1 cellular context compared by ENCODE assay signal in the genomic region with DNA sequence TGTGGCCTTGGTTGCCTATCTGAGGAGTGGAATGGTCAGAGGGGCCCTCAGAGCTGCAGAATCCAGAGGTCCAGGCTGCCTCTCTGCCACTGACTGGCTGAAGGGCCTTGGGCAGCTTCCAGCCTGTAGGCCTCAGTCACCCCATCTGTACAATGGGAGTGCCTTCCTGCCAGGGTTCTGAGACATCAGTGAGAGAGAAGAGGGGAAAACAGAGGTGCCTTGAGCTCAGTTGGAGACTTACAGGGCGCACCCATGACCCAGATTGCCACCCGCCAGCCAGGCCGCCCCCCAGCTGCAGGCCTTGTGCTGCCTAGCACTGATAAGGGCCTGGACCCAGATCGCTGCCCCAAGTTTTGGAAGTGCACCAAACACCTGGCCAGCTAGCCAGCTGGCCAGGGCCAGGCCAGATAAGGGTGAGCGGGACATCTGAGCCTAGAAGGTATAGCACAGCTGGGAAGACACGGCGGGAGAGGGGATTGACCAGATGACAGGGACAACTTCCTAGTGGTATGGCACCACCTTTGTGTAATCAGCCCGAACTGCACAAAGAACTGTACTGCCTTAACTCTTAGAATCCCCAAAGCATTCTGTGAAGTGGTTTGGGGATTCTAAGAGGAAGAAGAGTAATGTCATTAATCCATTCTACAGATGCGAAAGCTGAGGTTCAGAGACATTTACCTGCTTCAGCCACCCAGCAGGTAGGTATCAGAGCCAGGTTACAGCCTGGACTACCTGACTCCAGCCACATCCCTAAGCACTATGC.
TF ChIP-seq lines count a peak whose summit lies in the region.

No MANE protein-coding gene starts in this region.

TF ChIP-seq in K562, 482 proteins besides CTCF, POLR2A, EP300 and RAD21 (continued from another document and continues in another):
- TF ChIP-seq, protein P1, sequence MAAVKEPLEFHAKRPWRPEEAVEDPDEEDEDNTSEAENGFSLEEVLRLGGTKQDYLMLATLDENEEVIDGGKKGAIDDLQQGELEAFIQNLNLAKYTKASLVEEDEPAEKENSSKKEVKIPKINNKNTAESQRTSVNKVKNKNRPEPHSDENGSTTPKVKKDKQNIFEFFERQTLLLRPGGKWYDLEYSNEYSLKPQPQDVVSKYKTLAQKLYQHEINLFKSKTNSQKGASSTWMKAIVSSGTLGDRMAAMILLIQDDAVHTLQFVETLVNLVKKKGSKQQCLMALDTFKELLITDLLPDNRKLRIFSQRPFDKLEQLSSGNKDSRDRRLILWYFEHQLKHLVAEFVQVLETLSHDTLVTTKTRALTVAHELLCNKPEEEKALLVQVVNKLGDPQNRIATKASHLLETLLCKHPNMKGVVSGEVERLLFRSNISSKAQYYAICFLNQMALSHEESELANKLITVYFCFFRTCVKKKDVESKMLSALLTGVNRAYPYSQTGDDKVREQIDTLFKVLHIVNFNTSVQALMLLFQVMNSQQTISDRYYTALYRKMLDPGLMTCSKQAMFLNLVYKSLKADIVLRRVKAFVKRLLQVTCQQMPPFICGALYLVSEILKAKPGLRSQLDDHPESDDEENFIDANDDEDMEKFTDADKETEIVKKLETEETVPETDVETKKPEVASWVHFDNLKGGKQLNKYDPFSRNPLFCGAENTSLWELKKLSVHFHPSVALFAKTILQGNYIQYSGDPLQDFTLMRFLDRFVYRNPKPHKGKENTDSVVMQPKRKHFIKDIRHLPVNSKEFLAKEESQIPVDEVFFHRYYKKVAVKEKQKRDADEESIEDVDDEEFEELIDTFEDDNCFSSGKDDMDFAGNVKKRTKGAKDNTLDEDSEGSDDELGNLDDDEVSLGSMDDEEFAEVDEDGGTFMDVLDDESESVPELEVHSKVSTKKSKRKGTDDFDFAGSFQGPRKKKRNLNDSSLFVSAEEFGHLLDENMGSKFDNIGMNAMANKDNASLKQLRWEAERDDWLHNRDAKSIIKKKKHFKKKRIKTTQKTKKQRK (IDR thresholded peaks at IDR 0.05; ENCODE audit: borderline replicate concordance, low read depth, low read length), result no peak
- TF ChIP-seq, protein P2, sequence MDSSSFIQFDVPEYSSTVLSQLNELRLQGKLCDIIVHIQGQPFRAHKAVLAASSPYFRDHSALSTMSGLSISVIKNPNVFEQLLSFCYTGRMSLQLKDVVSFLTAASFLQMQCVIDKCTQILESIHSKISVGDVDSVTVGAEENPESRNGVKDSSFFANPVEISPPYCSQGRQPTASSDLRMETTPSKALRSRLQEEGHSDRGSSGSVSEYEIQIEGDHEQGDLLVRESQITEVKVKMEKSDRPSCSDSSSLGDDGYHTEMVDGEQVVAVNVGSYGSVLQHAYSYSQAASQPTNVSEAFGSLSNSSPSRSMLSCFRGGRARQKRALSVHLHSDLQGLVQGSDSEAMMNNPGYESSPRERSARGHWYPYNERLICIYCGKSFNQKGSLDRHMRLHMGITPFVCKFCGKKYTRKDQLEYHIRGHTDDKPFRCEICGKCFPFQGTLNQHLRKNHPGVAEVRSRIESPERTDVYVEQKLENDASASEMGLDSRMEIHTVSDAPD (CRISPR knock-in tag; IDR thresholded peaks at IDR 0.05), result peak; percentile 35; the same call in 1 of the 2 replicates
- TF ChIP-seq PCBP2 (IDR thresholded peaks at IDR 0.05; ENCODE audit: low read depth, low read length, poor library complexity, severe bottlenecking) (no peak), E2F3 (CRISPR knock-in tag; IDR thresholded peaks at IDR 0.05) (peak; percentile 68; the same call in 1 of the 2 replicates), MEF2A (IDR thresholded peaks at IDR 0.05; ENCODE audit: control insufficient read depth, low read depth, low read length) (peak; percentile 66; the same call in 1 of the 2 replicates), ZFX (CRISPR knock-in tag; IDR thresholded peaks at IDR 0.05) (peak; percentile 70), TEAD4 (IDR thresholded peaks at IDR 0.05; ENCODE audit: low read length) (peak; percentile 100), TEAD4 (CRISPR knock-in tag; IDR thresholded peaks at IDR 0.05; ENCODE audit: borderline replicate concordance) (no peak), RFX5 (IDR thresholded peaks at IDR 0.05; ENCODE audit: low read depth, low read length) (no peak), NRF1 (conservative IDR thresholded peaks at IDR 0.05 in 1 of 2, IDR thresholded peaks at IDR 0.05 in 1 of 2) (no peak; a peak in 1 of 4 replicates), SMARCA5 (IDR thresholded peaks at IDR 0.05) (peak; percentile 98), EWSR1 (IDR thresholded peaks at IDR 0.05; ENCODE audit: borderline replicate concordance, low read depth, partially characterized antibody) (no peak), CC2D1A (IDR thresholded peaks at IDR 0.05) (peak; percentile 99), ZNF212 (CRISPR knock-in tag; IDR thresholded peaks at IDR 0.05) (no peak), RBM39 (optimal IDR thresholded peaks at IDR 0.05; ENCODE audit: low read depth, low read length) (no peak), CBFA2T2 (conservative IDR thresholded peaks at IDR 0.05) (peak; percentile 100), ZNF586 (CRISPR knock-in tag; conservative IDR thresholded peaks at IDR 0.05) (no peak), DDX20 (tag; IDR thresholded peaks at IDR 0.05; ENCODE audit: low read depth) (no peak), RBM17 (IDR thresholded peaks at IDR 0.05; ENCODE audit: borderline replicate concordance, low read depth, low read length) (no peak), FOXK2 (conservative IDR thresholded peaks at IDR 0.05 in 1 of 2, IDR thresholded peaks at IDR 0.05 in 1 of 2; ENCODE audit: low read depth in 2 of 2) (no peak), NFRKB (IDR thresholded peaks at IDR 0.05; ENCODE audit: low read depth) (no peak), GTF2E2 (tag; IDR thresholded peaks at IDR 0.05) (no peak), RBM15 (IDR thresholded peaks at IDR 0.05; ENCODE audit: insufficient read depth, low read length) (no peak), EGR1 (conservative IDR thresholded peaks at IDR 0.05) (peak; percentile 71), CEBPB (tag; IDR thresholded peaks at IDR 0.05) (no peak), SIN3B (IDR thresholded peaks at IDR 0.05; ENCODE audit: low read depth) (no peak), ZNF696 (CRISPR knock-in tag; conservative IDR thresholded peaks at IDR 0.05) (no peak), C11orf30 (IDR thresholded peaks at IDR 0.05; ENCODE audit: low read depth) (no peak), HDAC1 (IDR thresholded peaks at IDR 0.05) (peak in 1 of 2 experiments; percentile 83; a peak in 3 of 4 replicates), ZNF347 (CRISPR knock-in tag; IDR thresholded peaks at IDR 0.05; ENCODE audit: low read depth) (no peak), TRIM24 (IDR thresholded peaks at IDR 0.05) (peak; percentile 100), HEY1 (CRISPR knock-in tag; IDR thresholded peaks at IDR 0.05; ENCODE audit: borderline replicate concordance) (no peak)
- TF ChIP-seq, protein P3, sequence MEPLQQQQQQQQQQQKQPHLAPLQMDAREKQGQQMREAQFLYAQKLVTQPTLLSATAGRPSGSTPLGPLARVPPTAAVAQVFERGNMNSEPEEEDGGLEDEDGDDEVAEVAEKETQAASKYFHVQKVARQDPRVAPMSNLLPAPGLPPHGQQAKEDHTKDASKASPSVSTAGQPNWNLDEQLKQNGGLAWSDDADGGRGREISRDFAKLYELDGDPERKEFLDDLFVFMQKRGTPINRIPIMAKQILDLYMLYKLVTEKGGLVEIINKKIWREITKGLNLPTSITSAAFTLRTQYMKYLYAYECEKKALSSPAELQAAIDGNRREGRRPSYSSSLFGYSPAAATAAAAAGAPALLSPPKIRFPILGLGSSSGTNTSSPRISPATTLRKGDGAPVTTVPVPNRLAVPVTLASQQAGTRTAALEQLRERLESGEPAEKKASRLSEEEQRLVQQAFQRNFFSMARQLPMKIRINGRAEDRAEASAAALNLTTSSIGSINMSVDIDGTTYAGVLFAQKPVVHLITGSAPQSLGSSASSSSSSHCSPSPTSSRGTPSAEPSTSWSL (CRISPR knock-in tag; IDR thresholded peaks at IDR 0.05; ENCODE audit: borderline replicate concordance), result no peak
- TF ChIP-seq, protein P4, sequence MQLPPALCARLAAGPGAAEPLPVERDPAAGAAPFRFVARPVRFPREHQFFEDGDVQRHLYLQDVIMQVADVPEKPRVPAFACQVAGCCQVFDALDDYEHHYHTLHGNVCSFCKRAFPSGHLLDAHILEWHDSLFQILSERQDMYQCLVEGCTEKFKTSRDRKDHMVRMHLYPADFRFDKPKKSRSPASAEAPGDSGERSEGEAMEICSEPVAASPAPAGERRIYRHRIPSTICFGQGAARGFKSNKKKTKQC (CRISPR knock-in tag; IDR thresholded peaks at IDR 0.05), result no peak
- TF ChIP-seq, protein P5, sequence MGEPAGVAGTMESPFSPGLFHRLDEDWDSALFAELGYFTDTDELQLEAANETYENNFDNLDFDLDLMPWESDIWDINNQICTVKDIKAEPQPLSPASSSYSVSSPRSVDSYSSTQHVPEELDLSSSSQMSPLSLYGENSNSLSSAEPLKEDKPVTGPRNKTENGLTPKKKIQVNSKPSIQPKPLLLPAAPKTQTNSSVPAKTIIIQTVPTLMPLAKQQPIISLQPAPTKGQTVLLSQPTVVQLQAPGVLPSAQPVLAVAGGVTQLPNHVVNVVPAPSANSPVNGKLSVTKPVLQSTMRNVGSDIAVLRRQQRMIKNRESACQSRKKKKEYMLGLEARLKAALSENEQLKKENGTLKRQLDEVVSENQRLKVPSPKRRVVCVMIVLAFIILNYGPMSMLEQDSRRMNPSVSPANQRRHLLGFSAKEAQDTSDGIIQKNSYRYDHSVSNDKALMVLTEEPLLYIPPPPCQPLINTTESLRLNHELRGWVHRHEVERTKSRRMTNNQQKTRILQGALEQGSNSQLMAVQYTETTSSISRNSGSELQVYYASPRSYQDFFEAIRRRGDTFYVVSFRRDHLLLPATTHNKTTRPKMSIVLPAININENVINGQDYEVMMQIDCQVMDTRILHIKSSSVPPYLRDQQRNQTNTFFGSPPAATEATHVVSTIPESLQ (CRISPR knock-in tag; IDR thresholded peaks at IDR 0.05), result 0 out of 2 replicates have a peak, but pooled peaks have one; percentile 44
- TF ChIP-seq, protein P6, sequence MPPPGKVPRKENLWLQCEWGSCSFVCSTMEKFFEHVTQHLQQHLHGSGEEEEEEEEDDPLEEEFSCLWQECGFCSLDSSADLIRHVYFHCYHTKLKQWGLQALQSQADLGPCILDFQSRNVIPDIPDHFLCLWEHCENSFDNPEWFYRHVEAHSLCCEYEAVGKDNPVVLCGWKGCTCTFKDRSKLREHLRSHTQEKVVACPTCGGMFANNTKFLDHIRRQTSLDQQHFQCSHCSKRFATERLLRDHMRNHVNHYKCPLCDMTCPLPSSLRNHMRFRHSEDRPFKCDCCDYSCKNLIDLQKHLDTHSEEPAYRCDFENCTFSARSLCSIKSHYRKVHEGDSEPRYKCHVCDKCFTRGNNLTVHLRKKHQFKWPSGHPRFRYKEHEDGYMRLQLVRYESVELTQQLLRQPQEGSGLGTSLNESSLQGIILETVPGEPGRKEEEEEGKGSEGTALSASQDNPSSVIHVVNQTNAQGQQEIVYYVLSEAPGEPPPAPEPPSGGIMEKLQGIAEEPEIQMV (tag; conservative IDR thresholded peaks at IDR 0.05; ENCODE audit: low read depth), result peak; percentile 74
- TF ChIP-seq, protein P7, sequence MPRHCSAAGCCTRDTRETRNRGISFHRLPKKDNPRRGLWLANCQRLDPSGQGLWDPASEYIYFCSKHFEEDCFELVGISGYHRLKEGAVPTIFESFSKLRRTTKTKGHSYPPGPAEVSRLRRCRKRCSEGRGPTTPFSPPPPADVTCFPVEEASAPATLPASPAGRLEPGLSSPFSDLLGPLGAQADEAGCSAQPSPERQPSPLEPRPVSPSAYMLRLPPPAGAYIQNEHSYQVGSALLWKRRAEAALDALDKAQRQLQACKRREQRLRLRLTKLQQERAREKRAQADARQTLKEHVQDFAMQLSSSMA (CRISPR knock-in tag; IDR thresholded peaks at IDR 0.05), result no peak
- TF ChIP-seq, protein P8, sequence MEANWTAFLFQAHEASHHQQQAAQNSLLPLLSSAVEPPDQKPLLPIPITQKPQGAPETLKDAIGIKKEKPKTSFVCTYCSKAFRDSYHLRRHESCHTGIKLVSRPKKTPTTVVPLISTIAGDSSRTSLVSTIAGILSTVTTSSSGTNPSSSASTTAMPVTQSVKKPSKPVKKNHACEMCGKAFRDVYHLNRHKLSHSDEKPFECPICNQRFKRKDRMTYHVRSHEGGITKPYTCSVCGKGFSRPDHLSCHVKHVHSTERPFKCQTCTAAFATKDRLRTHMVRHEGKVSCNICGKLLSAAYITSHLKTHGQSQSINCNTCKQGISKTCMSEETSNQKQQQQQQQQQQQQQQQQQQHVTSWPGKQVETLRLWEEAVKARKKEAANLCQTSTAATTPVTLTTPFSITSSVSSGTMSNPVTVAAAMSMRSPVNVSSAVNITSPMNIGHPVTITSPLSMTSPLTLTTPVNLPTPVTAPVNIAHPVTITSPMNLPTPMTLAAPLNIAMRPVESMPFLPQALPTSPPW (CRISPR knock-in tag; IDR thresholded peaks at IDR 0.05), result peak; percentile 89
- TF ChIP-seq, protein P9, sequence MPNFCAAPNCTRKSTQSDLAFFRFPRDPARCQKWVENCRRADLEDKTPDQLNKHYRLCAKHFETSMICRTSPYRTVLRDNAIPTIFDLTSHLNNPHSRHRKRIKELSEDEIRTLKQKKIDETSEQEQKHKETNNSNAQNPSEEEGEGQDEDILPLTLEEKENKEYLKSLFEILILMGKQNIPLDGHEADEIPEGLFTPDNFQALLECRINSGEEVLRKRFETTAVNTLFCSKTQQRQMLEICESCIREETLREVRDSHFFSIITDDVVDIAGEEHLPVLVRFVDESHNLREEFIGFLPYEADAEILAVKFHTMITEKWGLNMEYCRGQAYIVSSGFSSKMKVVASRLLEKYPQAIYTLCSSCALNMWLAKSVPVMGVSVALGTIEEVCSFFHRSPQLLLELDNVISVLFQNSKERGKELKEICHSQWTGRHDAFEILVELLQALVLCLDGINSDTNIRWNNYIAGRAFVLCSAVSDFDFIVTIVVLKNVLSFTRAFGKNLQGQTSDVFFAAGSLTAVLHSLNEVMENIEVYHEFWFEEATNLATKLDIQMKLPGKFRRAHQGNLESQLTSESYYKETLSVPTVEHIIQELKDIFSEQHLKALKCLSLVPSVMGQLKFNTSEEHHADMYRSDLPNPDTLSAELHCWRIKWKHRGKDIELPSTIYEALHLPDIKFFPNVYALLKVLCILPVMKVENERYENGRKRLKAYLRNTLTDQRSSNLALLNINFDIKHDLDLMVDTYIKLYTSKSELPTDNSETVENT (CRISPR knock-in tag; IDR thresholded peaks at IDR 0.05), result 0 out of 2 replicates have a peak, but pooled peaks have one; percentile 45
- TF ChIP-seq, protein P10, sequence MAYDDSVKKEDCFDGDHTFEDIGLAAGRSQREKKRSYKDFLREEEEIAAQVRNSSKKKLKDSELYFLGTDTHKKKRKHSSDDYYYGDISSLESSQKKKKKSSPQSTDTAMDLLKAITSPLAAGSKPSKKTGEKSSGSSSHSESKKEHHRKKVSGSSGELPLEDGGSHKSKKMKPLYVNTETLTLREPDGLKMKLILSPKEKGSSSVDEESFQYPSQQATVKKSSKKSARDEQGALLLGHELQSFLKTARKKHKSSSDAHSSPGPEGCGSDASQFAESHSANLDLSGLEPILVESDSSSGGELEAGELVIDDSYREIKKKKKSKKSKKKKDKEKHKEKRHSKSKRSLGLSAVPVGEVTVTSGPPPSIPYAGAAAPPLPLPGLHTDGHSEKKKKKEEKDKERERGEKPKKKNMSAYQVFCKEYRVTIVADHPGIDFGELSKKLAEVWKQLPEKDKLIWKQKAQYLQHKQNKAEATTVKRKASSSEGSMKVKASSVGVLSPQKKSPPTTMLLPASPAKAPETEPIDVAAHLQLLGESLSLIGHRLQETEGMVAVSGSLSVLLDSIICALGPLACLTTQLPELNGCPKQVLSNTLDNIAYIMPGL (CRISPR knock-in tag; IDR thresholded peaks at IDR 0.05), result peak; percentile 34; the same call in 1 of the 2 replicates
